In the genomic region with DNA sequence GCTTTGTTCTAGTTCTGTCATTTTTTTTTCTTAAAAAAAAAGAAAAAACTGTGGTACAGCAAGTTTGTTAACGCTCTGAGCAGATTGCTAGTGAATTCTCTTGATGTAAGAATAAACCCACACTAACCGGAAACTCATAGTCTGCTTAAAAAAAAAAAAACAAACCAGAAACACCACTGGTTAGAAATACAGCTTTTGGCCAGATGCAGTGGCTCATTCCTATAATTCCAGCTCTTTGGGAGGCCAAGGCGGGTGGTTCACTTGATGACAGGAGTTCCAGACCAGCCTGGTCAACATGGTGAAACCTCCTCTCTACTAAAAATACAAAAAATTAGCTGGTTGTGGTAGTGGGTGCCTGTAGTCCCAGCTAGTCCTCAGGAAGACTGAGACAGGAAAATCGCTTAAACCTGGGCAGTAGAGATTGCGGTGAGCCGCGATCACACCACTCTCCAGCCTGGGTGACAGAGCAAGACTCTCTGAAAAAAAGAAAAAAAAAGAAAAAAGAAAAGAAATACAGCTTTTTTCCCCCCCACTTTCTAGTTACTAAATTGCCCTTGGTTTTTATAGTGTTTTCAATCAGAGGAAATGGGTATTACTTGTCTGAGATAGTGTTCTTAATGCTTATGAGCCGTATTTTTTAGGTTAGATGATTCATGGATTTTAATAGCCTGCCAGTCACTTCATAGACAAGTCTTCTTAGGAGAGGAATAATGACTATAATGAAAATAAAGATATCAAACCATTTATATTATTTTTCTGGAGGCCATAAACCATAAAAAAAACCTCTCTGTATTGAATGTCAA, we compare ENCODE assay signal across 15 cellular contexts.
DNase-seq lines count a peak whose midpoint lies in the region; ATAC-seq and TF ChIP-seq lines count a peak whose summit lies in the region.
"Had no signal": no experiment of that assay in that cellular context is flagged by ENCODE, and none has a peak within 500 bp of the region (broad histone marks: within the 10 kb centered on the region; RNA-seq: fewer than 3 reads in every experiment).

No MANE protein-coding gene starts in this region.

- peak overlapping the region; percentile 44 for H3K14ac ChIP-seq in trophoblast cell (ENCODE audit: low read length)

- H3K4ac ChIP-seq in trophoblast cell (ENCODE audit: low read depth, low read length): no peak overlapping the region

- H3K27me3 ChIP-seq in Loucy (ENCODE audit: insufficient read depth, low read length, poor library complexity, severe bottlenecking): no peaks in the 10 kb centered on the region
- H3K27me3 ChIP-seq in trophoblast cell (ENCODE audit: insufficient read depth, low read length): no peaks in the 10 kb centered on the region
- no peaks in the 10 kb centered on the region for H3K27me3 ChIP-seq in esophagus squamous epithelium
- H3K27me3 ChIP-seq: testis had no signal

- TF ChIP-seq CTCF in Loucy (conservative IDR thresholded peaks at IDR 0.05; ENCODE audit: low read length) (no peak), esophagus squamous epithelium (IDR thresholded peaks at IDR 0.05) (no peak)

- H3K4me3 Mint-ChIP-seq in activated CD4-positive, alpha-beta T cell treated with anti-CD3 and anti-CD28 coated beads, Interleukin-2, amount 10 ng/mL, durations not matched to agents 7 days and 5 days: no peak overlapping the region
- H3K4me3 Mint-ChIP-seq in effector memory CD8-positive, alpha-beta T cell: no peak overlapping the region
- H3K4me3 Mint-ChIP-seq in activated T-helper 2 cell treated with anti-CD3 and anti-CD28 coated beads, Interferon-gamma antibody, Interleukin-2, Interleukin-4, amounts not matched to agents 10 μg/mL and 5 μg/mL and 100 μg/mL, durations not matched to agents 14 hours and 24 hours and 36 hours (ENCODE audit: low read depth): no peak overlapping the region
- H3K4me3 Mint-ChIP-seq: brain had no signal

- no peaks in the 10 kb centered on the region for H3K9me2 ChIP-seq in Loucy (replicated peaks; ENCODE audit: low read depth, low read length)

- intact Hi-C loops in esophagus squamous epithelium (cut with DNase I): no loop called here
- intact Hi-C loops in activated T-helper 2 cell treated with anti-CD3 and anti-CD28 coated beads, Interferon-gamma antibody, Interleukin-2, Interleukin-4, amounts not matched to agents 10 μg/mL and 5 μg/mL and 100 μg/mL, durations not matched to agents 14 hours and 24 hours and 36 hours (cut with micrococcal nuclease): no loop called here

- WGBS in trophoblast cell (ENCODE audit: extremely low coverage, insufficient coverage, insufficient read length): no CpG with 5 or more reads among the region's 8 CpGs
- WGBS in esophagus squamous epithelium, 2 donors: 91 to 97% methylated on average over 8 of the region's 8 CpGs

- H2AFZ ChIP-seq in Loucy (ENCODE audit: low read length) (no peak overlapping the region), trophoblast cell (ENCODE audit: insufficient read depth, low read length, poor library complexity) (no peak overlapping the region)

- H3K4me1 ChIP-seq in Loucy (ENCODE audit: insufficient read depth, low read length, poor library complexity, severe bottlenecking) (peaks cover 52% of the 10 kb centered on the region), trophoblast cell (ENCODE audit: control insufficient read depth in 1 of 2, insufficient read depth in 2 of 2, low read length in 2 of 2) (peaks cover 6% of the 10 kb centered on the region in 2 experiments), esophagus squamous epithelium (peaks cover 0 to 12% (median 0%) of the 10 kb centered on the region in 3 donors)

- H2BK5ac ChIP-seq in trophoblast cell (ENCODE audit: low read depth, low read length, poor library complexity): no peak overlapping the region

- H4K8ac ChIP-seq in trophoblast cell (ENCODE audit: low read depth, low read length): no peak overlapping the region

- H2BK12ac ChIP-seq in trophoblast cell (ENCODE audit: low read length): no peak overlapping the region

- H2AK5ac ChIP-seq in trophoblast cell (ENCODE audit: low read length): no peak overlapping the region

- no peak overlapping the region for H2BK120ac ChIP-seq in trophoblast cell (ENCODE audit: insufficient read depth, low read length, poor library complexity)

- DNase-seq in activated CD4-positive, alpha-beta T cell treated with anti-CD3 and anti-CD28 coated beads, Interleukin-2, amount 10 ng/mL, durations not matched to agents 7 days and 5 days: no peak
- no peak for DNase-seq in activated CD4-positive, alpha-beta T cell treated with anti-CD3 and anti-CD28 coated beads, Interleukin-2, amount 50 U/mL, for 1 hour
- no peak for DNase-seq in effector memory CD8-positive, alpha-beta T cell
- DNase-seq in trophoblast cell (peak; percentile 43 to 64), NCI-H128 (lab: John Stamatoyannopoulos, UW; ENCODE audit: unreplicated experiment) (no peak), esophagus squamous epithelium (lab: John Stamatoyannopoulos, UW) (no peak)
- DNase-seq in activated T-helper 2 cell treated with anti-CD3 and anti-CD28 coated beads, Interferon-gamma antibody, Interleukin-2, Interleukin-4, amounts not matched to agents 10 μg/mL and 5 μg/mL and 100 μg/mL, durations not matched to agents 14 hours and 24 hours and 36 hours (ENCODE audit: low spot score): no peak
- DNase-seq: hippocampal formation, NCI-H1694 treated with DMSO at 0.1 percent for 48 hours, testis, WERI-Rb-1 had no signal

- H3K9me3 ChIP-seq in Loucy (ENCODE audit: insufficient read depth, low read depth, low read length) (no peaks in the 10 kb centered on the region), trophoblast cell (ENCODE audit: insufficient read depth, low read depth, low read length) (no peaks in the 10 kb centered on the region), esophagus squamous epithelium (no peaks in the 10 kb centered on the region)
- H3K9me3 ChIP-seq: testis had no signal

- no peak overlapping the region for H3K23ac ChIP-seq in trophoblast cell (ENCODE audit: low read length)

- no peaks in the 10 kb centered on the region for H3K9me3 Mint-ChIP-seq in activated CD4-positive, alpha-beta T cell treated with anti-CD3 and anti-CD28 coated beads, Interleukin-2, amount 10 ng/mL, durations not matched to agents 7 days and 5 days
- no peaks in the 10 kb centered on the region for H3K9me3 Mint-ChIP-seq in effector memory CD8-positive, alpha-beta T cell
- no peaks in the 10 kb centered on the region for H3K9me3 Mint-ChIP-seq in activated T-helper 2 cell treated with anti-CD3 and anti-CD28 coated beads, Interferon-gamma antibody, Interleukin-2, Interleukin-4, amounts not matched to agents 10 μg/mL and 5 μg/mL and 100 μg/mL, durations not matched to agents 14 hours and 24 hours and 36 hours
- H3K9me3 Mint-ChIP-seq: brain had no signal

- H4K12ac ChIP-seq in trophoblast cell (ENCODE audit: low read depth, low read length): no peak overlapping the region

- no peaks in the 10 kb centered on the region for H3K27me3 Mint-ChIP-seq in activated CD4-positive, alpha-beta T cell treated with anti-CD3 and anti-CD28 coated beads, Interleukin-2, amount 10 ng/mL, durations not matched to agents 7 days and 5 days
- no peaks in the 10 kb centered on the region for H3K27me3 Mint-ChIP-seq in effector memory CD8-positive, alpha-beta T cell
- H3K27me3 Mint-ChIP-seq in activated T-helper 2 cell treated with anti-CD3 and anti-CD28 coated beads, Interferon-gamma antibody, Interleukin-2, Interleukin-4, amounts not matched to agents 10 μg/mL and 5 μg/mL and 100 μg/mL, durations not matched to agents 14 hours and 24 hours and 36 hours (ENCODE audit: low read depth): no peaks in the 10 kb centered on the region
- H3K27me3 Mint-ChIP-seq: brain had no signal

- H3K36me3 ChIP-seq in Loucy (ENCODE audit: insufficient read depth, low read length) (no peaks in the 10 kb centered on the region), trophoblast cell (ENCODE audit: control insufficient read depth in 1 of 2, insufficient read depth in 2 of 2, low read length in 2 of 2) (peaks cover 0 to 2% of the 10 kb centered on the region in 2 experiments), esophagus squamous epithelium (no peaks in the 10 kb centered on the region)
- H3K36me3 ChIP-seq: WERI-Rb-1 had no signal

- no peak for TF ChIP-seq POLR2A in esophagus squamous epithelium (IDR thresholded peaks at IDR 0.05)

- H3K27ac ChIP-seq in trophoblast cell (ENCODE audit: low read depth, low read length): no peak overlapping the region
- H3K27ac ChIP-seq in esophagus squamous epithelium: no peak overlapping the region
- H3K27ac ChIP-seq: 22Rv1, SK-N-MC, WERI-Rb-1 had no signal

- ATAC-seq in effector memory CD8-positive, alpha-beta T cell (replicated peaks): peak; percentile 86

- H3K9ac ChIP-seq in Loucy (ENCODE audit: low read depth, low read length, poor library complexity, severe bottlenecking): no peak overlapping the region
- H3K9ac ChIP-seq in trophoblast cell (ENCODE audit: low read length): no peak overlapping the region

- H3K36me3 Mint-ChIP-seq in activated CD4-positive, alpha-beta T cell treated with anti-CD3 and anti-CD28 coated beads, Interleukin-2, amount 10 ng/mL, durations not matched to agents 7 days and 5 days (ENCODE audit: low read depth): no peaks in the 10 kb centered on the region
- no peaks in the 10 kb centered on the region for H3K36me3 Mint-ChIP-seq in effector memory CD8-positive, alpha-beta T cell (ENCODE audit: insufficient read depth)
- H3K36me3 Mint-ChIP-seq in activated T-helper 2 cell treated with anti-CD3 and anti-CD28 coated beads, Interferon-gamma antibody, Interleukin-2, Interleukin-4, amounts not matched to agents 10 μg/mL and 5 μg/mL and 100 μg/mL, durations not matched to agents 14 hours and 24 hours and 36 hours (ENCODE audit: low read depth): no peaks in the 10 kb centered on the region
- H3K36me3 Mint-ChIP-seq: brain had no signal

- H4K91ac ChIP-seq in trophoblast cell (ENCODE audit: low read depth, low read length): no peak overlapping the region

- H3K18ac ChIP-seq in trophoblast cell (ENCODE audit: low read length): no peak overlapping the region

- H3K4me2 ChIP-seq in Loucy (ENCODE audit: low read depth, low read length, poor library complexity, severe bottlenecking) (peak overlapping the region; percentile 71), trophoblast cell (ENCODE audit: low read length) (no peak overlapping the region)

- peaks cover 2% of the 10 kb centered on the region for H3K79me1 ChIP-seq in trophoblast cell (ENCODE audit: low read length)

- no peaks in the 10 kb centered on the region for H3K79me2 ChIP-seq in Loucy (ENCODE audit: insufficient read depth, low read length)
- no peaks in the 10 kb centered on the region for H3K79me2 ChIP-seq in trophoblast cell (ENCODE audit: control insufficient read depth, insufficient read depth, low read length, poor library complexity)

- POLR2A ChIA-PET in activated CD4-positive, alpha-beta T cell treated with anti-CD3 and anti-CD28 coated beads, Interleukin-2, amount 10 ng/mL, durations not matched to agents 7 days and 5 days (lab: Charles Lee): no interaction called here

- H3K4me1 Mint-ChIP-seq in activated CD4-positive, alpha-beta T cell treated with anti-CD3 and anti-CD28 coated beads, Interleukin-2, amount 10 ng/mL, durations not matched to agents 7 days and 5 days: peaks cover 4% of the 10 kb centered on the region
- no peaks in the 10 kb centered on the region for H3K4me1 Mint-ChIP-seq in effector memory CD8-positive, alpha-beta T cell (ENCODE audit: low read depth in 2 of 2)
- peaks cover 4% of the 10 kb centered on the region for H3K4me1 Mint-ChIP-seq in activated T-helper 2 cell treated with anti-CD3 and anti-CD28 coated beads, Interferon-gamma antibody, Interleukin-2, Interleukin-4, amounts not matched to agents 10 μg/mL and 5 μg/mL and 100 μg/mL, durations not matched to agents 14 hours and 24 hours and 36 hours (ENCODE audit: low read depth)

- H4K20me1 ChIP-seq in Loucy (ENCODE audit: insufficient read depth, low read length, poor library complexity, severe bottlenecking): peaks cover 6% of the 10 kb centered on the region

- peak overlapping the region; percentile 24 for H3K4me3 ChIP-seq in Loucy (ENCODE audit: low read length, poor library complexity, severe bottlenecking)
- H3K4me3 ChIP-seq in trophoblast cell (ENCODE audit: low read depth, low read length): no peak overlapping the region
- no peak overlapping the region for H3K4me3 ChIP-seq in esophagus squamous epithelium
- H3K4me3 ChIP-seq: SK-N-MC, testis had no signal

- peaks cover 5% of the 10 kb centered on the region; the same call in 1 of the 2 replicates for H3F3A ChIP-seq in Loucy (ENCODE audit: low read depth)

- CTCF ChIA-PET in activated CD4-positive, alpha-beta T cell treated with anti-CD3 and anti-CD28 coated beads, Interleukin-2, amount 10 ng/mL, durations not matched to agents 7 days and 5 days (lab: Charles Lee): interaction anchor here (0.6 kb wide), 1 partner anchor 13 kb away, joined by 4 read pairs; no protein-coding TSS in a partner anchor

- H3K27ac Mint-ChIP-seq in activated CD4-positive, alpha-beta T cell treated with anti-CD3 and anti-CD28 coated beads, Interleukin-2, amount 10 ng/mL, durations not matched to agents 7 days and 5 days: peak overlapping the region; percentile 34
- H3K27ac Mint-ChIP-seq in effector memory CD8-positive, alpha-beta T cell: peak overlapping the region in 1 of 2 donors; percentile 41
- no peak overlapping the region for H3K27ac Mint-ChIP-seq in activated T-helper 2 cell treated with anti-CD3 and anti-CD28 coated beads, Interferon-gamma antibody, Interleukin-2, Interleukin-4, amounts not matched to agents 10 μg/mL and 5 μg/mL and 100 μg/mL, durations not matched to agents 14 hours and 24 hours and 36 hours
- H3K27ac Mint-ChIP-seq: brain had no signal

Comparison
In these comparisons a context has a peak if more than half of its experiments do, and no peak if none do; other contexts are left out.
1. DNase-seq: peak in trophoblast cell (2 of 2); none in activated CD4-positive, alpha-beta T cell treated with anti-CD3 and anti-CD28 coated beads, Interleukin-2, amount 10 ng/mL, durations not matched to agents 7 days and 5 days (single experiment), activated CD4-positive, alpha-beta T cell treated with anti-CD3 and anti-CD28 coated beads, Interleukin-2, amount 50 U/mL, for 1 hour (single experiment), effector memory CD8-positive, alpha-beta T cell (0 of 3), NCI-H128 (single experiment), esophagus squamous epithelium (single experiment) and activated T-helper 2 cell treated with anti-CD3 and anti-CD28 coated beads, Interferon-gamma antibody, Interleukin-2, Interleukin-4, amounts not matched to agents 10 μg/mL and 5 μg/mL and 100 μg/mL, durations not matched to agents 14 hours and 24 hours and 36 hours (single experiment).